2 cellular contexts compared by ENCODE assay signal in the genomic region with DNA sequence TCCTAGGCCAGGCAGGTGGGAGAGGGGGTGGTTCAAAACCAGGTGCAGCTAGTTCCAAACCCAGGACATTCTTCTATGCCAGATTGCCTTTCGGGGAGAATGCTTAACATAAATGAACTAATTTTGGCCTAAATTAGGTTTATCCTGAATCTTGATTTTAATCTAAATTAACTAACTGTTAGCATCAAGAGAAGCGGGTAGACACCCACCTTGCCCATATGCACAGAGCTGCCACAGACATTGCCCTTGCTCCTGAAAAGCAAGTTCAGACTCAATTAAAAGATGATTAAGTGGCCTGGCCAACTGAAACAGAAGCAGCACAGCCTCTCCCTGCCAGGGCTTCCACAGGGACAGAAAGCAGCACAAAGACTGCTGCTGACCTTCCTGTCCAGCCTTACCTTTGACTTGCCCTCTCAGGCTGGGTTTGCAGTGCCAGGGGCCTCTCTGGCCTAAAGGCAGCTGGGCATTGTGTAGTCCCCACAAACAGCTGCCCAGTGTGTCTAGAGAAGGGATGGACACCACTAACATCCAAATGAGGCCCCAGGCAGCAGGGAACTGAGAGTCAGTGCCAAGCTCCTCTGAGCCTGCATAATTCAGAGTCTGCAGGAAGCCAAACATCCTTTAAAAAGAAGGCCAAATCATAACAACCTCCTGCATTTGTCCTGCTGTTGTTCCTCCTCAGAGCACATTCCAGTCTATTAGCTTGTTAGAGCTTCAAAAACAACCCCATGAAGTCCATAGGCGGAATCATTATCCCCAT.
TF ChIP-seq lines count a peak whose summit lies in the region.

No MANE protein-coding gene starts in this region.

TF ChIP-seq in SK-N-SH treated with all-trans-retinoic acid at 6 μM for 48 hours, 23 proteins besides CTCF, POLR2A, EP300 and RAD21:
- TF ChIP-seq ZFP30 (CRISPR knock-in tag; IDR thresholded peaks at IDR 0.05) = no peak
- peak; percentile 67 for TF ChIP-seq TCF4 (CRISPR knock-in tag; IDR thresholded peaks at IDR 0.05; ENCODE audit: borderline replicate concordance)

TF ChIP-seq in endothelial cell of umbilical vein, 7 proteins besides CTCF, POLR2A, EP300 and RAD21:
- TF ChIP-seq MYC (IDR thresholded peaks at IDR 0.05; ENCODE audit: low read depth, low read length) (no peak), EZH2 (IDR thresholded peaks at IDR 0.05; ENCODE audit: borderline replicate concordance, low read depth, low read length, severe bottlenecking) (no peak), GATA2 (IDR thresholded peaks at IDR 0.05; ENCODE audit: insufficient read depth, insufficient read length, low read depth, low read length) (no peak), JUN (IDR thresholded peaks at IDR 0.05; ENCODE audit: borderline replicate concordance, insufficient read depth, insufficient read length, low read depth) (no peak), POLR2AphosphoS5 (IDR thresholded peaks at IDR 0.05; ENCODE audit: insufficient read depth, low read depth, low read length) (no peak), FOS (IDR thresholded peaks at IDR 0.05; ENCODE audit: borderline replicate concordance, insufficient read depth, low read length) (no peak)
- TF ChIP-seq, protein P1, sequence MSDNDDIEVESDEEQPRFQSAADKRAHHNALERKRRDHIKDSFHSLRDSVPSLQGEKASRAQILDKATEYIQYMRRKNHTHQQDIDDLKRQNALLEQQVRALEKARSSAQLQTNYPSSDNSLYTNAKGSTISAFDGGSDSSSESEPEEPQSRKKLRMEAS (IDR thresholded peaks at IDR 0.05; ENCODE audit: insufficient read depth, insufficient read length) = no peak
